Comparison of ENCODE assay signal across 8 cellular contexts in genomic region chr11:73876424-73877300, GRCh38.
DNase-seq lines count a peak whose midpoint lies in the region; ATAC-seq lines count a peak whose summit lies in the region.

Gene COA4, minus strand, starts transcription at chr11:73876846. Its CDS starts 3,468 bp downstream, at chr11:73873378.
Gene PAAF1, plus strand, starts transcription at chr11:73876999. Its CDS starts 23 bp downstream, at chr11:73877022.

- DNase-seq in AG08396 (ENCODE audit: low spot score) (peak; percentile 93), NCI-H345 treated with DMSO at 0.1 percent for 48 hours (lab: John Stamatoyannopoulos, UW; ENCODE audit: unreplicated experiment) (peak; percentile 95), inferior parietal cortex (ENCODE audit: extremely low spot score) (peak; percentile 99)
- DNase-seq in activated CD4-positive, CD25-positive, alpha-beta regulatory T cell (lab: John Stamatoyannopoulos, UW): peak; percentile 85 to 91 (median 87)
- DNase-seq in central memory CD4-positive, alpha-beta T cell: peak; percentile 94
- DNase-seq in stimulated activated CD4-positive, alpha-beta T cell treated with anti-CD3 and anti-CD28 coated beads, Interleukin-12 subunit alpha, Interleukin-12 subunit beta, amount 100 ng/mL, for 24 hours (ENCODE audit: low read depth in 2 of 2): peak; percentile 87 to 93

- ATAC-seq in GM19023 (IDR thresholded peaks at IDR 0.05; ENCODE audit: unreplicated experiment) (peak; percentile 96), HG03280 (IDR thresholded peaks at IDR 0.05; ENCODE audit: unreplicated experiment) (peak; percentile 98)

Comparison
In these comparisons a context has a peak if more than half of its experiments do, and no peak if none do; other contexts are left out.
1. Peak in every context shown above with its lines: DNase-seq and ATAC-seq.